Comparison of ENCODE assay signal across 1 cellular context in genomic region chr17:18258356-18259038, GRCh38.
A peak's percentile ranks its signal among the peaks of the same experiment; 100 is the strongest.
TF ChIP-seq lines count a peak whose summit lies in the region.

Gene FLII (minus strand): TSS chr17:18258738. CDS start chr17:18258690, 48 bp downstream.

TF ChIP-seq in HepG2, 621 proteins besides CTCF, POLR2A, EP300 and RAD21 (continued from another document and continues in another):
- TF ChIP-seq AHDC1 (CRISPR knock-in tag; IDR thresholded peaks at IDR 0.05; ENCODE audit: borderline replicate concordance): 0 out of 2 replicates have a peak, but pooled peaks have one; percentile 14
- TF ChIP-seq LCORL (IDR thresholded peaks at IDR 0.05): no peak
- peak; percentile 65 for TF ChIP-seq LCORL (CRISPR knock-in tag; IDR thresholded peaks at IDR 0.05)
- TF ChIP-seq PHF8 (CRISPR knock-in tag; IDR thresholded peaks at IDR 0.05): peak; percentile 86
- TF ChIP-seq, protein P1, sequence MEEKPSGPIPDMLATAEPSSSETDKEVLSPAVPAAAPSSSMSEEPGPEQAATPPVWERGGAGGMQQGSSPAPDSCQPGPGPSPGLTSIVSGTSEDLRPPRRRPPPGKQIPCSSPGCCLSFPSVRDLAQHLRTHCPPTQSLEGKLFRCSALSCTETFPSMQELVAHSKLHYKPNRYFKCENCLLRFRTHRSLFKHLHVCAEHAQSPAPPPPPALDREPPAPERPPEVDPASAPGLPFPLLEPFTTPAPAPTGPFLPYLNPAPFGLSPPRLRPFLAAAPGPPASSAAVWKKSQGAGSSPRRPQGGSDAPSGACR (CRISPR knock-in tag; IDR thresholded peaks at IDR 0.05): 0 out of 2 replicates have a peak, but pooled peaks have one; percentile 78
- TF ChIP-seq ZNF776 (CRISPR knock-in tag; IDR thresholded peaks at IDR 0.05): 0 out of 2 replicates have a peak, but pooled peaks have one; percentile 56
- TF ChIP-seq ZMAT3 (CRISPR knock-in tag; conservative IDR thresholded peaks at IDR 0.05): no peak
- TF ChIP-seq ZNF337 (CRISPR knock-in tag; IDR thresholded peaks at IDR 0.05; ENCODE audit: borderline replicate concordance, low read depth): no peak
- peak; percentile 78 for TF ChIP-seq GABPB1 (CRISPR knock-in tag; IDR thresholded peaks at IDR 0.05)
- no peak for TF ChIP-seq ZNF205 (CRISPR knock-in tag; IDR thresholded peaks at IDR 0.05)
- TF ChIP-seq, protein P2, sequence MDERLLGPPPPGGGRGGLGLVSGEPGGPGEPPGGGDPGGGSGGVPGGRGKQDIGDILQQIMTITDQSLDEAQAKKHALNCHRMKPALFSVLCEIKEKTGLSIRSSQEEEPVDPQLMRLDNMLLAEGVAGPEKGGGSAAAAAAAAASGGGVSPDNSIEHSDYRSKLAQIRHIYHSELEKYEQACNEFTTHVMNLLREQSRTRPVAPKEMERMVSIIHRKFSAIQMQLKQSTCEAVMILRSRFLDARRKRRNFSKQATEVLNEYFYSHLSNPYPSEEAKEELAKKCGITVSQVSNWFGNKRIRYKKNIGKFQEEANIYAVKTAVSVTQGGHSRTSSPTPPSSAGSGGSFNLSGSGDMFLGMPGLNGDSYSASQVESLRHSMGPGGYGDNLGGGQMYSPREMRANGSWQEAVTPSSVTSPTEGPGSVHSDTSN (CRISPR knock-in tag; IDR thresholded peaks at IDR 0.05): no peak
- peak; percentile 41; the same call in 1 of the 2 replicates for TF ChIP-seq ZNF766 (CRISPR knock-in tag; IDR thresholded peaks at IDR 0.05; ENCODE audit: borderline replicate concordance)
- TF ChIP-seq HMGXB4 (CRISPR knock-in tag; IDR thresholded peaks at IDR 0.05; ENCODE audit: borderline replicate concordance in 1 of 2, low read depth in 1 of 2): peak in 1 of 2 experiments; percentile 47; a peak in 1 of 4 replicates
- TF ChIP-seq SATB2 (CRISPR knock-in tag; IDR thresholded peaks at IDR 0.05): no peak
- TF ChIP-seq ZNF839 (CRISPR knock-in tag; IDR thresholded peaks at IDR 0.05; ENCODE audit: borderline replicate concordance): no peak
- TF ChIP-seq ZNF670 (CRISPR knock-in tag; IDR thresholded peaks at IDR 0.05; ENCODE audit: borderline replicate concordance): no peak
- TF ChIP-seq ZNF557 (CRISPR knock-in tag; IDR thresholded peaks at IDR 0.05): 0 out of 2 replicates have a peak, but pooled peaks have one; percentile 35
- TF ChIP-seq CREBL2 (CRISPR knock-in tag; IDR thresholded peaks at IDR 0.05; ENCODE audit: borderline replicate concordance): peak; percentile 27; the same call in 1 of the 2 replicates
- 0 out of 2 replicates have a peak, but pooled peaks have one; percentile 30 for TF ChIP-seq ZNF33B (CRISPR knock-in tag; IDR thresholded peaks at IDR 0.05)
- TF ChIP-seq ONECUT2 (CRISPR knock-in tag; IDR thresholded peaks at IDR 0.05): no peak
- TF ChIP-seq ZNF317 (CRISPR knock-in tag; IDR thresholded peaks at IDR 0.05): no peak
- no peak for TF ChIP-seq ZNF496 (CRISPR knock-in tag; IDR thresholded peaks at IDR 0.05; ENCODE audit: insufficient replicate concordance)
- 0 out of 2 replicates have a peak, but pooled peaks have one; percentile 37 for TF ChIP-seq ZNF451 (CRISPR knock-in tag; IDR thresholded peaks at IDR 0.05)
- TF ChIP-seq POGZ (CRISPR knock-in tag; IDR thresholded peaks at IDR 0.05): no peak
- TF ChIP-seq ZNF616 (CRISPR knock-in tag; IDR thresholded peaks at IDR 0.05; ENCODE audit: low read depth): no peak
- peak; percentile 97 for TF ChIP-seq ZFY (CRISPR knock-in tag; IDR thresholded peaks at IDR 0.05)
- no peak for TF ChIP-seq ZNF629 (CRISPR knock-in tag; conservative IDR thresholded peaks at IDR 0.05)
- 0 out of 2 replicates have a peak, but pooled peaks have one; percentile 69 for TF ChIP-seq ZNF468 (CRISPR knock-in tag; IDR thresholded peaks at IDR 0.05)
- no peak for TF ChIP-seq AKAP8 (CRISPR knock-in tag; IDR thresholded peaks at IDR 0.05)
- peak; percentile 77 for TF ChIP-seq HOXA5 (CRISPR knock-in tag; IDR thresholded peaks at IDR 0.05)
- no peak for TF ChIP-seq TRIM24 (CRISPR knock-in tag; IDR thresholded peaks at IDR 0.05)
- peak; percentile 58; the same call in 1 of the 2 replicates for TF ChIP-seq ZNF501 (CRISPR knock-in tag; IDR thresholded peaks at IDR 0.05)
- TF ChIP-seq, protein P3, sequence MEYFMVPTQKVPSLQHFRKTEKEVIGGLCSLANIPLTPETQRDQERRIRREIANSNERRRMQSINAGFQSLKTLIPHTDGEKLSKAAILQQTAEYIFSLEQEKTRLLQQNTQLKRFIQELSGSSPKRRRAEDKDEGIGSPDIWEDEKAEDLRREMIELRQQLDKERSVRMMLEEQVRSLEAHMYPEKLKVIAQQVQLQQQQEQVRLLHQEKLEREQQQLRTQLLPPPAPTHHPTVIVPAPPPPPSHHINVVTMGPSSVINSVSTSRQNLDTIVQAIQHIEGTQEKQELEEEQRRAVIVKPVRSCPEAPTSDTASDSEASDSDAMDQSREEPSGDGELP (IDR thresholded peaks at IDR 0.05; ENCODE audit: borderline replicate concordance, low read depth): no peak
- TF ChIP-seq ELF4 (CRISPR knock-in tag; IDR thresholded peaks at IDR 0.05; ENCODE audit: borderline replicate concordance): no peak; the same call in 1 of the 2 replicates
- TF ChIP-seq ZSCAN12 (CRISPR knock-in tag; IDR thresholded peaks at IDR 0.05): no peak
- no peak for TF ChIP-seq NCOR1 (IDR thresholded peaks at IDR 0.05; ENCODE audit: borderline replicate concordance, low read length)
- TF ChIP-seq CBFB (CRISPR knock-in tag; IDR thresholded peaks at IDR 0.05): peak; percentile 54; the same call in 1 of the 2 replicates
- no peak for TF ChIP-seq HOXD1 (CRISPR knock-in tag; IDR thresholded peaks at IDR 0.05)
- TF ChIP-seq ZNF24 (IDR thresholded peaks at IDR 0.05): no peak
- TF ChIP-seq POLR2AphosphoS5 (IDR thresholded peaks at IDR 0.05; ENCODE audit: low read depth, low read length): peak; percentile 49; the same call in 1 of the 2 replicates
- no peak for TF ChIP-seq USF2 (IDR thresholded peaks at IDR 0.05; ENCODE audit: low read depth, low read length)
- no peak for TF ChIP-seq USF2 (CRISPR knock-in tag; IDR thresholded peaks at IDR 0.05; ENCODE audit: borderline replicate concordance)
- no peak for TF ChIP-seq HCFC1 (IDR thresholded peaks at IDR 0.05; ENCODE audit: low read depth, low read length)
- TF ChIP-seq ZNF83 (CRISPR knock-in tag; IDR thresholded peaks at IDR 0.05; ENCODE audit: borderline replicate concordance): no peak
- 0 out of 2 replicates have a peak, but pooled peaks have one; percentile 11 for TF ChIP-seq CCDC6 (CRISPR knock-in tag; IDR thresholded peaks at IDR 0.05)
- TF ChIP-seq ZNF772 (CRISPR knock-in tag; IDR thresholded peaks at IDR 0.05): peak; percentile 78; the same call in 1 of the 2 replicates
- 0 out of 2 replicates have a peak, but pooled peaks have one; percentile 15 for TF ChIP-seq ZBTB38 (CRISPR knock-in tag; IDR thresholded peaks at IDR 0.05)
- TF ChIP-seq ZSCAN31 (CRISPR knock-in tag; IDR thresholded peaks at IDR 0.05; ENCODE audit: low read depth): peak; percentile 72; the same call in 1 of the 2 replicates
- no peak for TF ChIP-seq ZSCAN25 (CRISPR knock-in tag; IDR thresholded peaks at IDR 0.05)
- TF ChIP-seq GATAD1 (CRISPR knock-in tag; IDR thresholded peaks at IDR 0.05): peak; percentile 5; the same call in 1 of the 2 replicates
- TF ChIP-seq, protein P4, sequence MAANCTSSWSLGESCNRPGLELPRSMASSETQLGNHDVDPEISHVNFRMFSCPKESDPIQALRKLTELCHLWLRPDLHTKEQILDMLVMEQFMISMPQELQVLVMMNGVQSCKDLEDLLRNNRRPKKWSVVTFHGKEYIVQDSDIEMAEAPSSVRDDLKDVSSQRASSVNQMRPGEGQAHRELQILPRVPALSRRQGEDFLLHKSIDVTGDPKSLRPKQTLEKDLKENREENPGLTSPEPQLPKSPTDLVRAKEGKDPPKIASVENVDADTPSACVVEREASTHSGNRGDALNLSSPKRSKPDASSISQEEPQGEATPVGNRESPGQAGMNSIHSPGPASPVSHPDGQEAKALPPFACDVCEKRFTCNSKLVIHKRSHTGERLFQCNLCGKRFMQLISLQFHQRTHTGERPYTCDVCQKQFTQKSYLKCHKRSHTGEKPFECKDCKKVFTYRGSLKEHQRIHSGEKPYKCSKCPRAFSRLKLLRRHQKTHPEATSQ (CRISPR knock-in tag; IDR thresholded peaks at IDR 0.05; ENCODE audit: borderline replicate concordance): no peak
- no peak for TF ChIP-seq ZNF569 (CRISPR knock-in tag; IDR thresholded peaks at IDR 0.05; ENCODE audit: borderline replicate concordance)
- TF ChIP-seq, protein P5, sequence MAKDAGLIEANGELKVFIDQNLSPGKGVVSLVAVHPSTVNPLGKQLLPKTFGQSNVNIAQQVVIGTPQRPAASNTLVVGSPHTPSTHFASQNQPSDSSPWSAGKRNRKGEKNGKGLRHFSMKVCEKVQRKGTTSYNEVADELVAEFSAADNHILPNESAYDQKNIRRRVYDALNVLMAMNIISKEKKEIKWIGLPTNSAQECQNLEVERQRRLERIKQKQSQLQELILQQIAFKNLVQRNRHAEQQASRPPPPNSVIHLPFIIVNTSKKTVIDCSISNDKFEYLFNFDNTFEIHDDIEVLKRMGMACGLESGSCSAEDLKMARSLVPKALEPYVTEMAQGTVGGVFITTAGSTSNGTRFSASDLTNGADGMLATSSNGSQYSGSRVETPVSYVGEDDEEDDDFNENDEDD (CRISPR knock-in tag; IDR thresholded peaks at IDR 0.05; ENCODE audit: borderline replicate concordance): 0 out of 2 replicates have a peak, but pooled peaks have one; percentile 20
- TF ChIP-seq ZNF691 (CRISPR knock-in tag; IDR thresholded peaks at IDR 0.05; ENCODE audit: borderline replicate concordance, low read depth): 0 out of 2 replicates have a peak, but pooled peaks have one; percentile 19
